ENCODE assay signal across 8 cellular contexts in genomic region chr2:75053484-75054112, GRCh38.
DNase-seq lines count a peak whose midpoint lies in the region; ATAC-seq, FAIRE-seq and TF ChIP-seq lines count a peak whose summit lies in the region.

No MANE protein-coding gene starts in this region.

- FAIRE-seq in RCC 7860 (lab: Jason Lieb, UNC) = no peak

- H3K4me1 Mint-ChIP-seq in activated CD4-positive, alpha-beta T cell treated with anti-CD3 and anti-CD28 coated beads for 36 hours = no peaks in the 10 kb centered on the region

- no peak overlapping the region for H3K4me3 Mint-ChIP-seq in activated CD4-positive, alpha-beta T cell treated with anti-CD3 and anti-CD28 coated beads for 36 hours

- peak; percentile 53 for TF ChIP-seq CTCF in fibroblast of mammary gland (conservative IDR thresholded peaks at IDR 0.05; ENCODE audit: control insufficient read depth, insufficient read depth, low read depth, low read length)

- CTCF ChIA-PET in activated CD4-positive, alpha-beta T cell treated with anti-CD3 and anti-CD28 coated beads for 36 hours (lab: Charles Lee) = interaction anchor here (1.0 to 1.4 kb wide), 2 partner anchors 11 to 39 kb away, joined by 3 read pairs; no protein-coding TSS in a partner anchor

- intact Hi-C loops in activated CD4-positive, alpha-beta T cell treated with anti-CD3 and anti-CD28 coated beads for 36 hours (cut with DNase I, micrococcal nuclease) = no loop called here

- H3K36me3 Mint-ChIP-seq in activated CD4-positive, alpha-beta T cell treated with anti-CD3 and anti-CD28 coated beads for 36 hours (ENCODE audit: low read depth) = no peaks in the 10 kb centered on the region

- no peak overlapping the region for H3K27ac Mint-ChIP-seq in activated CD4-positive, alpha-beta T cell treated with anti-CD3 and anti-CD28 coated beads for 36 hours

- POLR2A ChIA-PET in activated CD4-positive, alpha-beta T cell treated with anti-CD3 and anti-CD28 coated beads for 36 hours (lab: Charles Lee) = no interaction called here

- no peaks in the 10 kb centered on the region for H3K9me3 Mint-ChIP-seq in activated CD4-positive, alpha-beta T cell treated with anti-CD3 and anti-CD28 coated beads for 36 hours (ENCODE audit: low read depth)

- ATAC-seq in activated CD4-positive, alpha-beta T cell treated with anti-CD3 and anti-CD28 coated beads for 36 hours = no peak
- ATAC-seq in GM21390 (IDR thresholded peaks at IDR 0.05; ENCODE audit: unreplicated experiment) (peak; percentile 55), HG03558 (IDR thresholded peaks at IDR 0.05; ENCODE audit: extremely low read depth, unreplicated experiment) (peak; percentile 52)
- ATAC-seq in stimulated activated naive CD8-positive, alpha-beta T cell treated with anti-CD3 and anti-CD28 coated beads, Interleukin-15, Interleukin-2, amounts not matched to agents 100 U/mL and 50 U/mL, for 24 hours = peak; percentile 65

- H3K27me3 Mint-ChIP-seq in activated CD4-positive, alpha-beta T cell treated with anti-CD3 and anti-CD28 coated beads for 36 hours = no peaks in the 10 kb centered on the region

- peak; percentile 14 for DNase-seq in activated CD4-positive, alpha-beta T cell treated with anti-CD3 and anti-CD28 coated beads for 36 hours
- no peak for DNase-seq in activated CD4-positive, alpha-beta T cell treated with anti-CD3 and anti-CD28 coated beads for 1 hour
- DNase-seq in RCC 7860 (ENCODE audit: low spot score) (peak; percentile 28), fibroblast of mammary gland (ENCODE audit: low read depth) (no peak), OCI-M2 (lab: John Stamatoyannopoulos, UW; ENCODE audit: unreplicated experiment) (no peak)
- DNase-seq in stimulated activated naive CD8-positive, alpha-beta T cell treated with anti-CD3 and anti-CD28 coated beads, Interleukin-15, Interleukin-2, amounts not matched to agents 100 U/mL and 50 U/mL, for 24 hours = peak; percentile 6

- H3K4me3 ChIP-seq in fibroblast of mammary gland (ENCODE audit: control insufficient read depth, low read depth, low read length) = no peak overlapping the region

Comparison
In these comparisons a context has a peak if more than half of its experiments do, and no peak if none do; other contexts are left out.
1. DNase-seq: peak in activated CD4-positive, alpha-beta T cell treated with anti-CD3 and anti-CD28 coated beads for 36 hours (single experiment), RCC 7860 (single experiment) and stimulated activated naive CD8-positive, alpha-beta T cell treated with anti-CD3 and anti-CD28 coated beads, Interleukin-15, Interleukin-2, amounts not matched to agents 100 U/mL and 50 U/mL, for 24 hours (single experiment); none in activated CD4-positive, alpha-beta T cell treated with anti-CD3 and anti-CD28 coated beads for 1 hour (single experiment), fibroblast of mammary gland (single experiment) and OCI-M2 (single experiment).